ENCODE assay signal across 9 cellular contexts in genomic region chr9:108478871-108479332, GRCh38.
DNase-seq lines count a peak whose midpoint lies in the region; ATAC-seq and TF ChIP-seq lines count a peak whose summit lies in the region.
"Had no signal": no experiment of that assay in that cellular context is flagged by ENCODE, and none has a peak within 500 bp of the region (broad histone marks: within the 10 kb centered on the region; RNA-seq: fewer than 3 reads in every experiment).

No MANE protein-coding gene starts in this region.

- peaks cover 42% of the 10 kb centered on the region for H3F3A ChIP-seq in SK-N-SH (replicated peaks; ENCODE audit: insufficient read depth)

- CTCF ChIA-PET in SK-N-SH (lab: Yijun Ruan, JAX): interaction anchor here (0.9 kb wide), 1 partner anchor 11 kb away, joined by 3 read pairs; no protein-coding TSS in a partner anchor

- peak overlapping the region; percentile 39 to 100; a peak in 3 of 4 replicates for H3K27ac ChIP-seq in SK-N-SH (ENCODE audit: low read depth in 2 of 2, low read length in 1 of 2)
- peak overlapping the region; percentile 100 for H3K27ac ChIP-seq in osteoblast (ENCODE audit: low read depth, low read length)
- H3K27ac ChIP-seq: lower lobe of right lung had no signal

- peak; percentile 66 to 87 for TF ChIP-seq EP300 in SK-N-SH (IDR thresholded peaks at IDR 0.05; ENCODE audit: borderline replicate concordance in 1 of 2, low read depth in 1 of 2, low read length in 1 of 2)

- 0% methylated on average over 3 of the region's 3 CpGs for WGBS in SK-N-SH (ENCODE audit: low lambda C conversion rate)

- H3K27me3 ChIP-seq in SK-N-SH (ENCODE audit: insufficient read depth): no peaks in the 10 kb centered on the region
- H3K27me3 ChIP-seq in osteoblast (ENCODE audit: insufficient read depth, low read length): no peaks in the 10 kb centered on the region

- H3K9me2 ChIP-seq in SK-N-SH: no peaks in the 10 kb centered on the region

- H3K4me3 ChIP-seq in SK-N-SH (ENCODE audit: low read depth in 2 of 2, low read length in 1 of 2): peak overlapping the region in 1 of 2 experiments; percentile 22; a peak in 2 of 4 replicates
- H3K4me3 ChIP-seq in osteoblast (ENCODE audit: insufficient read depth, low read length): peak overlapping the region; percentile 57
- H3K4me3 ChIP-seq: lower lobe of right lung had no signal

- TF ChIP-seq RAD21 in SK-N-SH (IDR thresholded peaks at IDR 0.05; ENCODE audit: low read length): no peak

- H3K79me2 ChIP-seq in SK-N-SH (ENCODE audit: insufficient read depth) (no peaks in the 10 kb centered on the region), osteoblast (ENCODE audit: insufficient read depth, low read length) (no peaks in the 10 kb centered on the region)

- in situ Hi-C loops in GM13977 (cut with MboI; ENCODE audit: low pct_unique_long_range_greater_than_20kb, low sequenced_read_pairs, unreplicated experiment): no loop called here

- H2AFZ ChIP-seq in SK-N-SH (ENCODE audit: low read depth) (no peak overlapping the region), osteoblast (ENCODE audit: low read length) (peak overlapping the region; percentile 42)

- POLR2A ChIA-PET in SK-N-SH (lab: Yijun Ruan, JAX): no interaction called here

- no peaks in the 10 kb centered on the region for H3K36me3 ChIP-seq in SK-N-SH (replicated peaks in 1 of 2; ENCODE audit: control insufficient read depth in 1 of 2, insufficient read depth in 2 of 2, low read length in 1 of 2)
- no peaks in the 10 kb centered on the region for H3K36me3 ChIP-seq in osteoblast (ENCODE audit: insufficient read depth, low read length)
- H3K36me3 ChIP-seq: lower lobe of right lung had no signal

- no peaks in the 10 kb centered on the region for H3K9me3 ChIP-seq in SK-N-SH
- H3K9me3 ChIP-seq in osteoblast (ENCODE audit: low read depth, low read length): no peaks in the 10 kb centered on the region
- H3K9me3 ChIP-seq: lower lobe of right lung had no signal

- no peak for TF ChIP-seq CTCF in SK-N-SH (IDR thresholded peaks at IDR 0.05)
- TF ChIP-seq CTCF in osteoblast (IDR thresholded peaks at IDR 0.05; ENCODE audit: extremely low read depth, low read depth, low read length): no peak
- no peak for TF ChIP-seq CTCF in GM13977 (IDR thresholded peaks at IDR 0.05; ENCODE audit: extremely low read depth, insufficient read depth, missing control alignments)

- H3K4me1 ChIP-seq in SK-N-SH (ENCODE audit: control insufficient read depth in 1 of 2, insufficient read depth in 2 of 2, low read depth in 1 of 2, low read length in 1 of 2) (peaks cover 0 to 29% of the 10 kb centered on the region in 2 experiments), osteoblast (ENCODE audit: insufficient read depth, low read length) (peaks cover 43% of the 10 kb centered on the region)
- H3K4me1 ChIP-seq: lower lobe of right lung had no signal

- ATAC-seq in GM19023 (IDR thresholded peaks at IDR 0.05; ENCODE audit: unreplicated experiment) (peak; percentile 78), HG02885 (IDR thresholded peaks at IDR 0.05; ENCODE audit: poor library complexity, unreplicated experiment) (peak; percentile 87)

- H3K4me2 ChIP-seq in SK-N-SH: peak overlapping the region; percentile 91
- H3K4me2 ChIP-seq in osteoblast (ENCODE audit: insufficient read depth, low read length): peak overlapping the region; percentile 85

- DNase-seq in SK-N-SH (no peak), osteoblast (ENCODE audit: insufficient read length, low spot score, missing footprints) (peak; percentile 87), NCI-H446 (lab: John Stamatoyannopoulos, UW) (no peak), GM13977 (ENCODE audit: low spot score) (no peak), NCI-H2107 (lab: John Stamatoyannopoulos, UW) (no peak)
- no peak for DNase-seq in activated naive CD4-positive, alpha-beta T cell treated with Interleukin-2 at 50 U/mL for 16 hours
- DNase-seq: lower lobe of right lung had no signal

- H4K20me1 ChIP-seq in SK-N-SH (ENCODE audit: insufficient read depth) (no peaks in the 10 kb centered on the region), osteoblast (ENCODE audit: insufficient read depth, low read length) (no peaks in the 10 kb centered on the region)

- H3K9ac ChIP-seq in SK-N-SH: peak overlapping the region; percentile 71; the same call in 1 of the 2 replicates

TF ChIP-seq in SK-N-SH, 30 proteins besides CTCF, POLR2A, EP300 and RAD21:
- TF ChIP-seq EZH2phosphoT487 (IDR thresholded peaks at IDR 0.05; ENCODE audit: borderline replicate concordance, low read depth) (no peak), YY1 (IDR thresholded peaks at IDR 0.05; ENCODE audit: low read depth) (no peak), TAF1 (IDR thresholded peaks at IDR 0.05; ENCODE audit: borderline replicate concordance, low read depth, low read length) (peak; percentile 32; the same call in 1 of the 2 replicates), FOSL2 (IDR thresholded peaks at IDR 0.05; ENCODE audit: borderline replicate concordance, low read depth) (peak; percentile 82), USF2 (IDR thresholded peaks at IDR 0.05; ENCODE audit: borderline replicate concordance, low read depth, low read length) (no peak), IRF3 (IDR thresholded peaks at IDR 0.05; ENCODE audit: low read depth, low read length) (no peak), PBX3 (IDR thresholded peaks at IDR 0.05) (peak; percentile 97), MEF2A (IDR thresholded peaks at IDR 0.05; ENCODE audit: borderline replicate concordance, low read depth) (peak; percentile 93), TEAD4 (IDR thresholded peaks at IDR 0.05; ENCODE audit: borderline replicate concordance, insufficient read depth) (peak; percentile 51; the same call in 1 of the 2 replicates), JUND (IDR thresholded peaks at IDR 0.05) (peak; percentile 91), NFIC (IDR thresholded peaks at IDR 0.05; ENCODE audit: borderline replicate concordance) (peak; percentile 73), TCF12 (IDR thresholded peaks at IDR 0.05) (peak; percentile 69)
